12 cellular contexts compared by ENCODE assay signal in the genomic region with DNA sequence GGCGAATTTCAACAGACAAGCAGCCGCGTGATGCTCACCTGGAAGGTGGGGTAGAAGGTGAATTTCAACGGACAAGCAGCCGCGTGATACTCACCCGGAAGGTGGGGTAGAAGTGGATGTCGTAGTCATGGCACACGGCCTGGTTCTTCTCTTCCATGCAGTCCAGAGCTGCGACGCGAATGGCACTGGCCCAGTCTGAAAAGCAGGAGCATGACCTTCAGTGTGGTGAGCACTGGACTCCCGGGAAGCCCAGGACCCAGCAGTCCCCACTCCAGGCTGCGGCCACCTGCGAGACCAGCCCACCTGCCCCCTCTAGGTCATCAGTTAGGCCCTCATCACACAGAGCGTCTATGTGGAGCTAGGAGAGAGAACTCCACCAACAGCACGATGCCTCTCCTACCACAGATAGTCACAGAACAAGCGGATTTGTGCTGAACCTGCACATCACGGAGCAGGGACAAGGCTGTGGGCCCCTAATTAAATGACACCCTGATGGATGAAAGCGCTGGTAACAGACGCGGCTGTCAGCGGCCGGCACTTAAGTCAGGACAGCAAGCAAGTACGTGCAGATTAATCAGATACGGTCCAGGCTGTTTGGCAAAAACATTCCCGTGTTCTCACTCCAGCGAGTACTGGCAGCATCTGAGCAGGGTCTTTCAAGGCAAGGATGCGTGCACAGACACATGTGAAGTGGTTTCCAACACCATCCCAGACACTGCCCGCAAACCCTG. TPM values are rescaled to one million over a fixed set of nuclear protein-coding genes. Genes with fewer than 3 reads are reported as not detected.
"Had no signal": no experiment of that assay in that cellular context is flagged by ENCODE, and none has a peak within 500 bp of the region (broad histone marks: within the 10 kb centered on the region; RNA-seq: fewer than 3 reads in every experiment).

No MANE protein-coding gene starts in this region.

- H3K4me1 ChIP-seq: heart right ventricle had no signal

- H3K27me3 Mint-ChIP-seq: activated naive CD4-positive, alpha-beta T cell treated with anti-CD3 and anti-CD28 coated beads, Interleukin-2, amount 10 ng/mL, durations not matched to agents 7 days and 5 days had no signal

- H3K27ac Mint-ChIP-seq: activated naive CD4-positive, alpha-beta T cell treated with anti-CD3 and anti-CD28 coated beads, Interleukin-2, amount 10 ng/mL, durations not matched to agents 7 days and 5 days; activated T-helper 2 cell treated with anti-CD3 and anti-CD28 coated beads, Interferon-gamma antibody, Interleukin-2, Interleukin-4, amounts not matched to agents 10 μg/mL and 5 μg/mL and 100 μg/mL, durations not matched to agents 14 hours and 24 hours and 36 hours; nephron had no signal

- H3K4me3 Mint-ChIP-seq: activated naive CD4-positive, alpha-beta T cell treated with anti-CD3 and anti-CD28 coated beads, Interleukin-2, amount 10 ng/mL, durations not matched to agents 7 days and 5 days; nephron had no signal

- H3K27me3 ChIP-seq: heart right ventricle, upper lobe of left lung had no signal

- H3K4me3 ChIP-seq: heart right ventricle, upper lobe of left lung had no signal

- H3K9me3 ChIP-seq: heart right ventricle, upper lobe of left lung had no signal

- H3K9me3 Mint-ChIP-seq: activated naive CD4-positive, alpha-beta T cell treated with anti-CD3 and anti-CD28 coated beads, Interleukin-2, amount 10 ng/mL, durations not matched to agents 7 days and 5 days; activated T-helper 2 cell treated with anti-CD3 and anti-CD28 coated beads, Interferon-gamma antibody, Interleukin-2, Interleukin-4, amounts not matched to agents 10 μg/mL and 5 μg/mL and 100 μg/mL, durations not matched to agents 14 hours and 24 hours and 36 hours; nephron had no signal

- DNase-seq: foreskin melanocyte had no signal

RNA-seq across cellular contexts. Expression of gene LHX3, which starts 21.9 kb away (rescaled TPM):
- total RNA-seq: activated CD8-positive, alpha-beta memory T cell treated with anti-CD3 and anti-CD28 coated beads for 36 hours; activated T-helper 2 cell treated with anti-CD3 and anti-CD28 coated beads, Interferon-gamma antibody, Interleukin-2, Interleukin-4, amounts not matched to agents 10 μg/mL and 5 μg/mL and 100 μg/mL, durations not matched to agents 14 hours and 24 hours and 36 hours; cardiac septum; heart right ventricle; left lobe of liver; osteoblast; pulmonary artery endothelial cell; sciatic nerve had no signal
- polyA plus RNA-seq: heart right ventricle had no signal
